Comparison of ENCODE assay signal across 8 cellular contexts in genomic region chr15:66803182-66803729, GRCh38.
DNase-seq lines count a peak whose midpoint lies in the region; ATAC-seq and TF ChIP-seq lines count a peak whose summit lies in the region.

No MANE protein-coding gene starts in this region.

- no peak for ATAC-seq in HG03039 (IDR thresholded peaks at IDR 0.05; ENCODE audit: unreplicated experiment)

- CTCF ChIA-PET in activated CD4-positive, alpha-beta memory T cell treated with anti-CD3 and anti-CD28 coated beads, Interleukin-2, amount 10 ng/mL, durations not matched to agents 7 days and 5 days (lab: Charles Lee), result no interaction called here

- H3K4me1 ChIP-seq in testis, result peaks cover 12% of the 10 kb centered on the region

- H3K4me1 Mint-ChIP-seq in activated CD4-positive, alpha-beta memory T cell treated with anti-CD3 and anti-CD28 coated beads, Interleukin-2, amount 10 ng/mL, durations not matched to agents 7 days and 5 days, result no peaks in the 10 kb centered on the region

- H3K9me3 ChIP-seq in testis, result no peaks in the 10 kb centered on the region

- no peaks in the 10 kb centered on the region for H3K36me3 ChIP-seq in testis (ENCODE audit: low read depth, missing control alignments)

- TF ChIP-seq POLR2A in testis (IDR thresholded peaks at IDR 0.05), result no peak

- DNase-seq in AG09319 (ENCODE audit: extremely low read depth, low read depth) (peak; percentile 95), HuH-7.5 (ENCODE audit: low spot score) (peak; percentile 89), cardiac fibroblast (ENCODE audit: low read depth in 2 of 2) (peak; percentile 97 to 99), kidney tubule cell (ENCODE audit: low spot score) (peak; percentile 97), testis (peak; percentile 72), activated T-cell treated with anti-CD3 and anti-CD28 coated beads for 4 hours (no peak)
- no peak for DNase-seq in activated CD4-positive, alpha-beta memory T cell treated with anti-CD3 and anti-CD28 coated beads, Interleukin-2, amount 10 ng/mL, durations not matched to agents 7 days and 5 days

- 29 to 32% methylated on average over 10 to 12 of the region's 12 CpGs for WGBS in testis, 2 donors

- no peaks in the 10 kb centered on the region for H3K27me3 ChIP-seq in testis

- H3K36me3 Mint-ChIP-seq in activated CD4-positive, alpha-beta memory T cell treated with anti-CD3 and anti-CD28 coated beads, Interleukin-2, amount 10 ng/mL, durations not matched to agents 7 days and 5 days (ENCODE audit: low read depth), result no peaks in the 10 kb centered on the region

- H3K27ac Mint-ChIP-seq in activated CD4-positive, alpha-beta memory T cell treated with anti-CD3 and anti-CD28 coated beads, Interleukin-2, amount 10 ng/mL, durations not matched to agents 7 days and 5 days, result no peak overlapping the region

- no peak overlapping the region for H3K4me3 Mint-ChIP-seq in activated CD4-positive, alpha-beta memory T cell treated with anti-CD3 and anti-CD28 coated beads, Interleukin-2, amount 10 ng/mL, durations not matched to agents 7 days and 5 days

- POLR2A ChIA-PET in activated CD4-positive, alpha-beta memory T cell treated with anti-CD3 and anti-CD28 coated beads, Interleukin-2, amount 10 ng/mL, durations not matched to agents 7 days and 5 days (lab: Charles Lee), result no interaction called here

- intact Hi-C loops in testis (cut with DNase I; ENCODE audit: low total_unique reads), result no loop called here

- H3K4me3 ChIP-seq in cardiac fibroblast (replicated peaks in 1 of 2; ENCODE audit: low read depth in 2 of 2, low read length in 2 of 2) (no peak overlapping the region), testis (no peak overlapping the region)

- no peaks in the 10 kb centered on the region for H3K9me3 Mint-ChIP-seq in activated CD4-positive, alpha-beta memory T cell treated with anti-CD3 and anti-CD28 coated beads, Interleukin-2, amount 10 ng/mL, durations not matched to agents 7 days and 5 days

- peak overlapping the region in 1 of 2 donors; percentile 38 for H3K27ac ChIP-seq in testis

- no peak for TF ChIP-seq CTCF in AG09319 (IDR thresholded peaks at IDR 0.05; ENCODE audit: low read depth, low read length)
- TF ChIP-seq CTCF in cardiac fibroblast (IDR thresholded peaks at IDR 0.05; ENCODE audit: low read depth, low read length), result no peak
- no peak for TF ChIP-seq CTCF in testis (IDR thresholded peaks at IDR 0.05)

- H3K27me3 Mint-ChIP-seq in activated CD4-positive, alpha-beta memory T cell treated with anti-CD3 and anti-CD28 coated beads, Interleukin-2, amount 10 ng/mL, durations not matched to agents 7 days and 5 days, result peaks cover 13% of the 10 kb centered on the region

Comparison
In these comparisons a context has a peak if more than half of its experiments do, and no peak if none do; other contexts are left out.
1. DNase-seq: peak in AG09319 (single experiment), HuH-7.5 (single experiment), cardiac fibroblast (2 of 2), kidney tubule cell (single experiment) and testis (single experiment); none in activated CD4-positive, alpha-beta memory T cell treated with anti-CD3 and anti-CD28 coated beads, Interleukin-2, amount 10 ng/mL, durations not matched to agents 7 days and 5 days (single experiment) and activated T-cell treated with anti-CD3 and anti-CD28 coated beads for 4 hours (single experiment).